Comparison of ENCODE assay signal across 1 cellular context in genomic region chr2:176164803-176165597, GRCh38.
A peak's percentile ranks its signal among the peaks of the same experiment; 100 is the strongest.
TF ChIP-seq lines count a peak whose summit lies in the region.

No MANE protein-coding gene starts in this region.

TF ChIP-seq in H1, 55 proteins besides CTCF, POLR2A, EP300 and RAD21:
- no peak for TF ChIP-seq CREB1 (IDR thresholded peaks at IDR 0.05)
- TF ChIP-seq RFX5 (IDR thresholded peaks at IDR 0.05; ENCODE audit: borderline replicate concordance, low read depth, low read length): no peak
- 0 out of 2 replicates have a peak, but pooled peaks have one; percentile 6 for TF ChIP-seq YY1 (IDR thresholded peaks at IDR 0.05; ENCODE audit: low read depth, low read length)
- no peak for TF ChIP-seq ASH2L (IDR thresholded peaks at IDR 0.05; ENCODE audit: low read length)
- TF ChIP-seq KDM5A (IDR thresholded peaks at IDR 0.05; ENCODE audit: low read length): no peak
- TF ChIP-seq GABPA (IDR thresholded peaks at IDR 0.05; ENCODE audit: borderline replicate concordance, insufficient read depth, low read length): no peak
- TF ChIP-seq SUZ12 (IDR thresholded peaks at IDR 0.05; ENCODE audit: low read length): peak; percentile 100
- no peak for TF ChIP-seq RXRA (IDR thresholded peaks at IDR 0.05; ENCODE audit: insufficient read depth, low read depth, low read length)
- no peak for TF ChIP-seq SP2 (IDR thresholded peaks at IDR 0.05; ENCODE audit: low read length)
- TF ChIP-seq RNF2 (IDR thresholded peaks at IDR 0.05; ENCODE audit: borderline replicate concordance, low read depth, low read length, missing control alignments, poor library complexity, severe bottlenecking): peak; percentile 99
- peak; percentile 100 for TF ChIP-seq EZH2 (IDR thresholded peaks at IDR 0.05; ENCODE audit: low read depth, low read length, severe bottlenecking)
